In the genomic region with DNA sequence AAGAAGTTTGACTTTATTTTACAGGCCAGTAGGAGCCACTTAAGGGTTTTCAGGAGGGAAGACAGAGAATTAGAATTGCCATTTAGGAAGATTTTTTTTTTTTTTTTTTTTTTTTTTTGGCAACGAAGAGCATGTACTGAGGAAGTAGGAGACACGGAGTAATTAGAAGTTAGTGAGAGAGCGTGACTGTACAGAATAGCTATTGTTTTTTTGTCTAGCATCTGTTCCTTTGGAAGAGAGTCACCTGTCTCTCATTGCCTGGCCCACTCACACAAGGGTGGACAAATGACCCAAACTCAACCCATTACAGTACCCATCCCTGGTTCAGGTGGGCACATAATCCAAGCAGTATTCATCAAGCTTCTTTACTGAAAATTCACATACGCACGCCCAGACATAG, we compare ENCODE assay signal across 15 cellular contexts.
A peak's percentile ranks its signal among the peaks of the same experiment; 100 is the strongest.
DNase-seq lines count a peak whose midpoint lies in the region; ATAC-seq lines count a peak whose summit lies in the region.
"Had no signal": no experiment of that assay in that cellular context is flagged by ENCODE, and none has a peak within 500 bp of the region (broad histone marks: within the 10 kb centered on the region; RNA-seq: fewer than 3 reads in every experiment).

No MANE protein-coding gene starts in this region.

- no peak for ATAC-seq in GM18520 (IDR thresholded peaks at IDR 0.05; ENCODE audit: unreplicated experiment)
- ATAC-seq: GM12878 had no signal

- peak; percentile 3 for DNase-seq in NCI-H2171 treated with DMSO at 0.1 percent for 48 hours (lab: John Stamatoyannopoulos, UW)
- DNase-seq in NCI-H2171 (lab: John Stamatoyannopoulos, UW), result no peak
- peak; percentile 31 for DNase-seq in COR-L47 (lab: John Stamatoyannopoulos, UW)
- DNase-seq in NCI-H69 (lab: John Stamatoyannopoulos, UW), result peak; percentile 8
- DNase-seq in NCI-H2029 (lab: John Stamatoyannopoulos, UW), result no peak
- DNase-seq: AML-193; CD4-positive, alpha-beta T cell; DMS153; DND-41; EL; GM23248; HCEC 1CT; KBM-7 had no signal

Comparison
In these comparisons a context has a peak if more than half of its experiments do, and no peak if none do; other contexts are left out.
1. DNase-seq: peak in NCI-H2171 treated with DMSO at 0.1 percent for 48 hours (single experiment), COR-L47 (single experiment) and NCI-H69 (single experiment); none in NCI-H2171 (single experiment) and NCI-H2029 (single experiment).